Comparison of ENCODE assay signal across 2 cellular contexts in the genomic region with DNA sequence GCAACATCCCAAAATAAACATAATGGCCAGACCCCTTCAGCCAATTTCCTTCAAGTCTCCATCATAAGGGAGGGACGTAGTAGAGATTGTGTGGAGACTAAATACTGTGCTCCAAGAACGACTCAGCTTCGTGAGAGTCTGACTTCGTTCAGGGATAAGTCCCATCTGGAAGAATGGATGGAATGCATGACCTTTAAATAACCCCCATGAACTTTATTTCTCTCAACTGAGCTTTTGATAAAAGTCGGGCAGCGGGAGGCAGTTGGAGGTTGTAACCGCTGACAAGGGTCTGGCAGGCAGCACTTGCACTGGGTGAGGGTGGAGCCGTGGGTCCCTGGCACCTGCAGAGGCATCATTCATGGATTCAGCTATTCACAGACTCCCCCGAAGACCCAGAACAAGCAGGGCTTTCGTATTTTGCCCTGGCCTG.
TF ChIP-seq lines count a peak whose summit lies in the region.

No MANE protein-coding gene starts in this region.

TF ChIP-seq in HepG2, 621 proteins besides CTCF, POLR2A, EP300 and RAD21 (continued from another document):
- TF ChIP-seq, protein P1, sequence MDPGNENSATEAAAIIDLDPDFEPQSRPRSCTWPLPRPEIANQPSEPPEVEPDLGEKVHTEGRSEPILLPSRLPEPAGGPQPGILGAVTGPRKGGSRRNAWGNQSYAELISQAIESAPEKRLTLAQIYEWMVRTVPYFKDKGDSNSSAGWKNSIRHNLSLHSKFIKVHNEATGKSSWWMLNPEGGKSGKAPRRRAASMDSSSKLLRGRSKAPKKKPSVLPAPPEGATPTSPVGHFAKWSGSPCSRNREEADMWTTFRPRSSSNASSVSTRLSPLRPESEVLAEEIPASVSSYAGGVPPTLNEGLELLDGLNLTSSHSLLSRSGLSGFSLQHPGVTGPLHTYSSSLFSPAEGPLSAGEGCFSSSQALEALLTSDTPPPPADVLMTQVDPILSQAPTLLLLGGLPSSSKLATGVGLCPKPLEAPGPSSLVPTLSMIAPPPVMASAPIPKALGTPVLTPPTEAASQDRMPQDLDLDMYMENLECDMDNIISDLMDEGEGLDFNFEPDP (CRISPR knock-in tag; conservative IDR thresholded peaks at IDR 0.05) = 0 out of 2 replicates have a peak, but pooled peaks have one; percentile 60
- TF ChIP-seq TEAD3 (CRISPR knock-in tag; optimal IDR thresholded peaks at IDR 0.05; ENCODE audit: borderline replicate concordance) = peak; percentile 41

TF ChIP-seq in endothelial cell of umbilical vein, 7 proteins besides CTCF, POLR2A, EP300 and RAD21 (continued from another document):
- TF ChIP-seq GATA2 (IDR thresholded peaks at IDR 0.05; ENCODE audit: insufficient read depth, insufficient read length, low read depth, low read length) = no peak
- no peak for TF ChIP-seq FOS (IDR thresholded peaks at IDR 0.05; ENCODE audit: borderline replicate concordance, insufficient read depth, low read length)
